10 cellular contexts compared by ENCODE assay signal in the genomic region with DNA sequence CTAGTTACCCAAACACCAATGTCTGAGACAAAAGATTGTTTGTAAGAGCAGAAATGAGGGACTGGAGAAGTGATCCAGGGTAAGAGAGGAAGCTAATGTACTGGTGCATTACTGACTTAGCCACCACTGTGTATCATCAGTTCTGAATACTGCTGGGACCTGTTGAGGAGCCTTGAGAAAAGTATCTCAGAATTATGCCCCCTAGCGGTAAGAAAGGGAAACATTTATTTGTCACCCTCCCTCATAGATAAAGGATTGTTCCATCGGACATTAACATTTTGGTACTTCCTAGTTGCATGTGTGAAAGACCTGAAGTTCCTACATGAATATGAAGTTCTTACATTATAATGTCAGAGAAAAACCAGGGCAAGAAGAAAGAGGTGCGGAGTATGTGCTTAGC.
DNase-seq lines count a peak whose midpoint lies in the region; ATAC-seq, FAIRE-seq and TF ChIP-seq lines count a peak whose summit lies in the region.
"Had no signal": no experiment of that assay in that cellular context is flagged by ENCODE, and none has a peak within 500 bp of the region (broad histone marks: within the 10 kb centered on the region; RNA-seq: fewer than 3 reads in every experiment).

No MANE protein-coding gene starts in this region.

- ATAC-seq in A549, result peak in 1 of 2 experiments; percentile 61; a peak in 3 of 6 replicates
- peak; percentile 72 for ATAC-seq in GM18909 (IDR thresholded peaks at IDR 0.05; ENCODE audit: poor library complexity, unreplicated experiment)
- no peak for ATAC-seq in upper lobe of left lung (ENCODE audit: low FRiP score in 2 of 2)
- ATAC-seq in GM21737 (IDR thresholded peaks at IDR 0.05; ENCODE audit: unreplicated experiment), result no peak

- POLR2A ChIA-PET in A549 (lab: Yijun Ruan, JAX), result no interaction called here

- H3K36me3 ChIP-seq in upper lobe of left lung, result no peaks in the 10 kb centered on the region

- FAIRE-seq in A549 (lab: Jason Lieb, UNC), result no peak
- FAIRE-seq: G401.6 had no signal

- no peaks in the 10 kb centered on the region for H3K27me3 ChIP-seq in upper lobe of left lung

- H3K4me1 ChIP-seq in A549, result no peaks in the 10 kb centered on the region
- no peaks in the 10 kb centered on the region for H3K4me1 ChIP-seq in upper lobe of left lung

- WGBS in A549 (ENCODE audit: missing lambda C conversion rate), result 44% methylated on average over 3 of the region's 3 CpGs
- 52 to 57% methylated on average over 3 of the region's 3 CpGs for WGBS in upper lobe of left lung, 2 donors

- TF ChIP-seq EP300 in A549 (IDR thresholded peaks at IDR 0.05) (no peak), upper lobe of left lung (IDR thresholded peaks at IDR 0.05) (no peak)

- H3K4me3 ChIP-seq in A549 (no peak overlapping the region), choroid plexus epithelial cell (ENCODE audit: low read depth, low read length) (no peak overlapping the region), upper lobe of left lung (no peak overlapping the region)

- CTCF ChIA-PET in A549 (lab: Yijun Ruan, JAX), result no interaction called here

- TF ChIP-seq POLR2A in A549 (IDR thresholded peaks at IDR 0.05; ENCODE audit: low read length) (no peak), upper lobe of left lung (IDR thresholded peaks at IDR 0.05) (no peak)

- H3K27ac ChIP-seq in A549, result no peak overlapping the region
- no peak overlapping the region for H3K27ac ChIP-seq in upper lobe of left lung
- H3K27ac ChIP-seq: epithelial cell of prostate had no signal

- TF ChIP-seq CTCF in A549 (IDR thresholded peaks at IDR 0.05), result peak; percentile 14; the same call in 1 of the 3 replicates
- TF ChIP-seq CTCF in choroid plexus epithelial cell (conservative IDR thresholded peaks at IDR 0.05; ENCODE audit: low read depth, low read length), result peak; percentile 8
- peak in 3 of 6 experiments; percentile 8 to 34 (median 15) for TF ChIP-seq CTCF in upper lobe of left lung (IDR thresholded peaks at IDR 0.05)

- H3K9me3 ChIP-seq in A549 (no peaks in the 10 kb centered on the region), upper lobe of left lung (no peaks in the 10 kb centered on the region)

- no peak overlapping the region for H3K4me2 ChIP-seq in A549

- DNase-seq in A549 (ENCODE audit: low read depth in 1 of 2, low spot score in 1 of 2) (peak in 1 of 2 experiments; percentile 17), KG1 (lab: John Stamatoyannopoulos, UW) (peak; percentile 22), choroid plexus epithelial cell (ENCODE audit: low read depth) (no peak), midbrain (lab: John Stamatoyannopoulos, UW) (no peak), NCI-H146 treated with DMSO at 0.1 percent for 48 hours (lab: John Stamatoyannopoulos, UW; ENCODE audit: unreplicated experiment) (no peak), upper lobe of left lung (no peak)

- TF ChIP-seq RAD21 in A549 (conservative IDR thresholded peaks at IDR 0.05 in 1 of 2, IDR thresholded peaks at IDR 0.05 in 1 of 2), result peak in 1 of 2 experiments; percentile 33; a peak in 1 of 5 replicates

TF ChIP-seq in A549, 52 proteins besides CTCF, POLR2A, EP300 and RAD21:
- TF ChIP-seq, protein P1, sequence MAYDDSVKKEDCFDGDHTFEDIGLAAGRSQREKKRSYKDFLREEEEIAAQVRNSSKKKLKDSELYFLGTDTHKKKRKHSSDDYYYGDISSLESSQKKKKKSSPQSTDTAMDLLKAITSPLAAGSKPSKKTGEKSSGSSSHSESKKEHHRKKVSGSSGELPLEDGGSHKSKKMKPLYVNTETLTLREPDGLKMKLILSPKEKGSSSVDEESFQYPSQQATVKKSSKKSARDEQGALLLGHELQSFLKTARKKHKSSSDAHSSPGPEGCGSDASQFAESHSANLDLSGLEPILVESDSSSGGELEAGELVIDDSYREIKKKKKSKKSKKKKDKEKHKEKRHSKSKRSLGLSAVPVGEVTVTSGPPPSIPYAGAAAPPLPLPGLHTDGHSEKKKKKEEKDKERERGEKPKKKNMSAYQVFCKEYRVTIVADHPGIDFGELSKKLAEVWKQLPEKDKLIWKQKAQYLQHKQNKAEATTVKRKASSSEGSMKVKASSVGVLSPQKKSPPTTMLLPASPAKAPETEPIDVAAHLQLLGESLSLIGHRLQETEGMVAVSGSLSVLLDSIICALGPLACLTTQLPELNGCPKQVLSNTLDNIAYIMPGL (CRISPR knock-in tag; IDR thresholded peaks at IDR 0.05; ENCODE audit: borderline replicate concordance), result no peak
- no peak for TF ChIP-seq ZC3H11A (IDR thresholded peaks at IDR 0.05)
- TF ChIP-seq, protein P2, sequence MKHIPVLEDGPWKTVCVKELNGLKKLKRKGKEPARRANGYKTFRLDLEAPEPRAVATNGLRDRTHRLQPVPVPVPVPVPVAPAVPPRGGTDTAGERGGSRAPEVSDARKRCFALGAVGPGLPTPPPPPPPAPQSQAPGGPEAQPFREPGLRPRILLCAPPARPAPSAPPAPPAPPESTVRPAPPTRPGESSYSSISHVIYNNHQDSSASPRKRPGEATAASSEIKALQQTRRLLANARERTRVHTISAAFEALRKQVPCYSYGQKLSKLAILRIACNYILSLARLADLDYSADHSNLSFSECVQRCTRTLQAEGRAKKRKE (CRISPR knock-in tag; IDR thresholded peaks at IDR 0.05; ENCODE audit: low read depth), result no peak
- TF ChIP-seq RCOR1 (IDR thresholded peaks at IDR 0.05; ENCODE audit: low read depth, low read length), result no peak
- no peak for TF ChIP-seq CHD4 (IDR thresholded peaks at IDR 0.05; ENCODE audit: borderline replicate concordance)
- TF ChIP-seq, protein P3, sequence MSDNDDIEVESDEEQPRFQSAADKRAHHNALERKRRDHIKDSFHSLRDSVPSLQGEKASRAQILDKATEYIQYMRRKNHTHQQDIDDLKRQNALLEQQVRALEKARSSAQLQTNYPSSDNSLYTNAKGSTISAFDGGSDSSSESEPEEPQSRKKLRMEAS (IDR thresholded peaks at IDR 0.05), result no peak
